18 cellular contexts compared by ENCODE assay signal in the genomic region with DNA sequence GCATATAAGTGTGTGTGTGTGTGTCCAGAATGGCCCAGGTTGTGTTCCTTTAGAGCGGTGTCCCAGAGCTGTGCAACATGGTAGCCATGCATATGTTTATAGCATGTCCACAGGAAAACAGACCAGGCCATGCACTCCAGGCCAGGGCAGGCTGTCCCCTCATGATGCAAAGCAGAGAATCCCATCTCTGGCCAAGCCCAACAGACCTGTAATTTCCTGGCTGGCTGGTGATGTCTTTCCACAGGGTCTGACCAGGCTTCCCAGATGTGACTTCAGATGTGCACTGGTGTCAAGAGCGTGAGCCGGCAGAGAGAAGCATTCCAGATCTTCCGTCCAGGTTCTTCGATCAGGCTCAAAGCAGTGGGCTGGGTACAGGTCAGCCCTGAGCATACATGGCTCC. TPM values are rescaled to one million over a fixed set of nuclear protein-coding genes. Genes with fewer than 3 reads are reported as not detected.
A peak's percentile ranks its signal among the peaks of the same experiment; 100 is the strongest.
DNase-seq lines count a peak whose midpoint lies in the region; ATAC-seq, FAIRE-seq and TF ChIP-seq lines count a peak whose summit lies in the region.
"Had no signal": no experiment of that assay in that cellular context is flagged by ENCODE, and none has a peak within 500 bp of the region (broad histone marks: within the 10 kb centered on the region; RNA-seq: fewer than 3 reads in every experiment).

No MANE protein-coding gene starts in this region.

- no peak overlapping the region for H2AK5ac ChIP-seq in H1 (ENCODE audit: low read depth, low read length)

- H2AFZ ChIP-seq in H1 (ENCODE audit: low read length), result no peak overlapping the region

- no peak for FAIRE-seq in H1 (lab: Jason Lieb, UNC)
- no peak for FAIRE-seq in small intestine (lab: Jason Lieb, UNC)
- FAIRE-seq: G401.6, GM12878, K562 had no signal

- 97% methylated on average over 5 of the region's 5 CpGs; no CpG with 5 or more reads in 1 of the 2 experiments for WGBS in H1 (ENCODE audit: extremely low coverage in 1 of 2, insufficient coverage in 1 of 2, insufficient read length in 1 of 2, insufficient replicate concordance in 2 of 2, low coverage in 1 of 2, low lambda C conversion rate in 2 of 2, missing lambda C conversion rate in 1 of 2), 2 experiments
- 79 to 94% (median 87%) methylated on average over 5 of the region's 5 CpGs for WGBS in small intestine, 3 donors

- H3K18ac ChIP-seq in H1 (ENCODE audit: extremely low read depth, low read length), result no peak overlapping the region

- intact Hi-C loops in activated CD8-positive, alpha-beta T cell treated with anti-CD3 and anti-CD28 coated beads for 36 hours (cut with micrococcal nuclease), result no loop called here

- H3K4me1 ChIP-seq in HEK293 (ENCODE audit: control insufficient read depth, insufficient read depth, low read length) (no peaks in the 10 kb centered on the region; the same call in 1 of the 2 replicates), H1 (replicated peaks in 1 of 4; ENCODE audit: control insufficient read depth in 3 of 4, insufficient read depth in 4 of 4, low read length in 3 of 4) (peaks cover 0 to 10% (median 0%) of the 10 kb centered on the region in 4 experiments; a peak in 3 of 7 replicates), small intestine (ENCODE audit: control insufficient read depth in 2 of 2, insufficient read depth in 1 of 2, low read depth in 1 of 2, low read length in 1 of 2) (peaks cover 17% of the 10 kb centered on the region in 2 donors)

- H3K4me1 Mint-ChIP-seq in activated CD8-positive, alpha-beta T cell treated with anti-CD3 and anti-CD28 coated beads, Interleukin-2, amount 10 ng/mL, durations not matched to agents 7 days and 5 days (ENCODE audit: low read depth), result peaks cover 72% of the 10 kb centered on the region
- peaks cover 78% of the 10 kb centered on the region for H3K4me1 Mint-ChIP-seq in activated CD8-positive, alpha-beta T cell treated with anti-CD3 and anti-CD28 coated beads for 36 hours (ENCODE audit: low read depth)

- H2BK12ac ChIP-seq in H1 (ENCODE audit: low read depth, low read length), result peak overlapping the region; percentile 63; the same call in 1 of the 2 replicates

- H3K27ac Mint-ChIP-seq in activated CD8-positive, alpha-beta T cell treated with anti-CD3 and anti-CD28 coated beads, Interleukin-2, amount 10 ng/mL, durations not matched to agents 7 days and 5 days, result peak overlapping the region; percentile 18
- no peak overlapping the region for H3K27ac Mint-ChIP-seq in activated CD8-positive, alpha-beta T cell treated with anti-CD3 and anti-CD28 coated beads for 36 hours

- POLR2A ChIA-PET in activated CD8-positive, alpha-beta T cell treated with anti-CD3 and anti-CD28 coated beads, Interleukin-2, amount 10 ng/mL, durations not matched to agents 7 days and 5 days (lab: Charles Lee), result interaction anchor here (1.7 kb wide), 1 partner anchor 10 kb away, joined by 4 read pairs; no protein-coding TSS in a partner anchor
- POLR2A ChIA-PET in activated CD8-positive, alpha-beta T cell treated with anti-CD3 and anti-CD28 coated beads for 36 hours (lab: Charles Lee), result interaction anchor here (1.1 to 1.5 kb wide), 2 partner anchors 8 to 11 kb away, joined by 3 to 6 read pairs; no protein-coding TSS in a partner anchor
- POLR2A ChIA-PET in HEK293 (lab: Yijun Ruan, JAX) (interaction anchor here (0.9 to 1.2 kb wide), 2 partner anchors 21 to 40 kb away, joined by 3 read pairs; no protein-coding TSS in a partner anchor), H1 (lab: Charles Lee; ENCODE audit: partially characterized antibody) (no interaction called here)

- H4K20me1 ChIP-seq in H1 (replicated peaks in 1 of 2; ENCODE audit: control insufficient read depth in 1 of 2, insufficient read depth in 2 of 2, low read length in 2 of 2), result peaks cover 0 to 2% of the 10 kb centered on the region in 2 experiments

- H3K4me2 ChIP-seq in H1 (ENCODE audit: insufficient read depth in 1 of 2, low read depth in 2 of 2, low read length in 2 of 2), result no peak overlapping the region

- no peak overlapping the region for H4K5ac ChIP-seq in H1 (ENCODE audit: insufficient read length, low read depth, low read length)

- H3K23ac ChIP-seq in H1 (ENCODE audit: insufficient read length), result no peak overlapping the region

- H3K9me3 Mint-ChIP-seq in activated CD8-positive, alpha-beta T cell treated with anti-CD3 and anti-CD28 coated beads, Interleukin-2, amount 10 ng/mL, durations not matched to agents 7 days and 5 days (ENCODE audit: insufficient read depth), result no peaks in the 10 kb centered on the region
- no peaks in the 10 kb centered on the region for H3K9me3 Mint-ChIP-seq in activated CD8-positive, alpha-beta T cell treated with anti-CD3 and anti-CD28 coated beads for 36 hours

- H3K4me3 ChIP-seq in HEK293 (ENCODE audit: low read depth, low read length) (no peak overlapping the region), H1 (ENCODE audit: extremely low read depth in 1 of 4, insufficient read depth in 2 of 4, low read depth in 3 of 4, low read length in 4 of 4) (no peak overlapping the region), small intestine (ENCODE audit: low read depth in 1 of 2, low read length in 2 of 2) (no peak overlapping the region)
- H3K4me3 ChIP-seq: GM12878, K562 had no signal

- no peak for TF ChIP-seq RAD21 in H1 (IDR thresholded peaks at IDR 0.05 in 1 of 2, conservative IDR thresholded peaks at IDR 0.05 in 1 of 2; ENCODE audit: low read depth in 2 of 2, low read length in 2 of 2)

- H3K27ac ChIP-seq in HEK293 (ENCODE audit: extremely low read depth, low read depth, low read length) (no peak overlapping the region), H1 (ENCODE audit: low read depth, low read length) (no peak overlapping the region), small intestine (ENCODE audit: low read depth in 1 of 2, low read length in 1 of 2) (peak overlapping the region; percentile 22 to 58)

- peak overlapping the region; percentile 1; the same call in 1 of the 2 replicates for H4K8ac ChIP-seq in H1 (ENCODE audit: extremely low read depth, insufficient read depth, low read length)

- H3K4ac ChIP-seq in H1 (replicated peaks; ENCODE audit: insufficient read length, low read depth, low read length), result no peak overlapping the region

- H3K9me3 ChIP-seq in HEK293 (ENCODE audit: control insufficient read depth, insufficient read depth, low read depth, low read length) (no peaks in the 10 kb centered on the region), H1 (ENCODE audit: insufficient read depth in 2 of 2, low read depth in 1 of 2, low read length in 1 of 2) (no peaks in the 10 kb centered on the region), small intestine (ENCODE audit: control insufficient read depth, low read depth) (no peaks in the 10 kb centered on the region)

- no peaks in the 10 kb centered on the region for H3K79me1 ChIP-seq in H1 (ENCODE audit: low read depth, low read length)

- H4K91ac ChIP-seq in H1 (replicated peaks; ENCODE audit: insufficient read length, low read length), result no peak overlapping the region

- H2BK5ac ChIP-seq in H1 (ENCODE audit: low read depth, low read length), result 0 out of 2 replicates have a peak overlapping the region, but pooled peaks have one; percentile 52

- no peaks in the 10 kb centered on the region for H3K36me3 Mint-ChIP-seq in activated CD8-positive, alpha-beta T cell treated with anti-CD3 and anti-CD28 coated beads, Interleukin-2, amount 10 ng/mL, durations not matched to agents 7 days and 5 days (ENCODE audit: low read depth)
- H3K36me3 Mint-ChIP-seq in activated CD8-positive, alpha-beta T cell treated with anti-CD3 and anti-CD28 coated beads for 36 hours (ENCODE audit: low read depth), result no peaks in the 10 kb centered on the region

- no peak for ATAC-seq in activated CD8-positive, alpha-beta T cell treated with anti-CD3 and anti-CD28 coated beads, Interleukin-2, amount 10 ng/mL, durations not matched to agents 7 days and 5 days
- ATAC-seq in activated CD8-positive, alpha-beta T cell treated with anti-CD3 and anti-CD28 coated beads for 36 hours, result no peak
- ATAC-seq in HG02610 (IDR thresholded peaks at IDR 0.05; ENCODE audit: unreplicated experiment), result no peak
- ATAC-seq: GM12878, HCT116, K562 had no signal

- no peak overlapping the region for H3K9ac ChIP-seq in H1 (replicated peaks in 1 of 4; ENCODE audit: extremely low read depth in 1 of 4, low read depth in 3 of 4, low read length in 3 of 4)

- H3K56ac ChIP-seq in H1 (replicated peaks; ENCODE audit: insufficient read length, low read depth, low read length), result no peak overlapping the region

- no peak overlapping the region for H2BK15ac ChIP-seq in H1 (ENCODE audit: low read length)

- no peaks in the 10 kb centered on the region for H3K79me2 ChIP-seq in H1 (ENCODE audit: control insufficient read depth in 1 of 2, insufficient read depth in 2 of 2, low read length in 2 of 2)

- no peak for DNase-seq in activated CD8-positive, alpha-beta T cell treated with anti-CD3 and anti-CD28 coated beads, Interleukin-2, amount 10 ng/mL, durations not matched to agents 7 days and 5 days
- no peak for DNase-seq in activated CD8-positive, alpha-beta T cell treated with anti-CD3 and anti-CD28 coated beads for 36 hours
- DNase-seq in H1 (ENCODE audit: low read depth in 1 of 2, low spot score in 2 of 2), result no peak
- no peak for DNase-seq in small intestine
- no peak for DNase-seq in stimulated activated naive CD4-positive, alpha-beta T cell (lab: John Stamatoyannopoulos, UW)
- DNase-seq in DMS53 (lab: John Stamatoyannopoulos, UW), result no peak
- DNase-seq: 8988T, C1 segment of cervical spinal cord, DND-41, NCI-H1417 treated with DMSO at 0.1 percent for 48 hours, NCI-H1930, NCI-H526 treated with DMSO at 0.1 percent for 48 hours had no signal

- no peak overlapping the region for H2BK120ac ChIP-seq in H1 (replicated peaks; ENCODE audit: low read depth, low read length)

- H3K27me3 Mint-ChIP-seq in activated CD8-positive, alpha-beta T cell treated with anti-CD3 and anti-CD28 coated beads, Interleukin-2, amount 10 ng/mL, durations not matched to agents 7 days and 5 days (ENCODE audit: low read depth), result peaks cover 4% of the 10 kb centered on the region
- no peaks in the 10 kb centered on the region for H3K27me3 Mint-ChIP-seq in activated CD8-positive, alpha-beta T cell treated with anti-CD3 and anti-CD28 coated beads for 36 hours

- H3K14ac ChIP-seq in H1 (ENCODE audit: insufficient read length), result no peak overlapping the region

- H3K36me3 ChIP-seq in HEK293 (ENCODE audit: control insufficient read depth in 2 of 2, insufficient read depth in 1 of 2, low read length in 2 of 2) (no peaks in the 10 kb centered on the region), H1 (ENCODE audit: control insufficient read depth in 2 of 4, insufficient read depth in 4 of 4, low read length in 3 of 4) (no peaks in the 10 kb centered on the region), small intestine (ENCODE audit: control insufficient read depth in 2 of 2, insufficient read depth in 2 of 2, low read length in 2 of 2) (no peaks in the 10 kb centered on the region)

- H3K27me3 ChIP-seq in H1 (replicated peaks in 1 of 4; ENCODE audit: control insufficient read depth in 3 of 4, extremely low read depth in 1 of 4, insufficient read depth in 3 of 4, low read length in 3 of 4), result peaks cover under 1 to 4% (median 3%) of the 10 kb centered on the region in 4 experiments; a peak in 4 of 7 replicates
- H3K27me3 ChIP-seq in small intestine (ENCODE audit: control insufficient read depth in 2 of 2, insufficient read depth in 2 of 2, low read length in 2 of 2), result no peaks in the 10 kb centered on the region

- CTCF ChIA-PET in activated CD8-positive, alpha-beta T cell treated with anti-CD3 and anti-CD28 coated beads, Interleukin-2, amount 10 ng/mL, durations not matched to agents 7 days and 5 days (lab: Charles Lee), result interaction anchor here (1.1 to 12.9 kb wide), 3 partner anchors 8 to 54 kb away, joined by 4 to 111 read pairs (median 12); no protein-coding TSS in a partner anchor
- CTCF ChIA-PET in activated CD8-positive, alpha-beta T cell treated with anti-CD3 and anti-CD28 coated beads for 36 hours (lab: Charles Lee), result interaction anchor here (1.0 to 1.8 kb wide), 4 partner anchors 8 to 48 kb away, joined by 3 to 9 read pairs (median 4); no protein-coding TSS in a partner anchor
- CTCF ChIA-PET in HEK293 (lab: Yijun Ruan, JAX) (interaction anchor here (1.0 kb wide), 1 partner anchor 8 kb away, joined by 3 read pairs; no protein-coding TSS in a partner anchor), H1 (lab: Charles Lee; ENCODE audit: partially characterized antibody) (interaction anchor here (0.6 to 2.3 kb wide), 6 partner anchors 14 to 493 kb away, joined by 3 to 10 read pairs (median 4); no protein-coding TSS in a partner anchor)

- no peaks in the 10 kb centered on the region for H3K23me2 ChIP-seq in H1 (ENCODE audit: low read depth, low read length)

- TF ChIP-seq CTCF in activated CD8-positive, alpha-beta T cell treated with anti-CD3 and anti-CD28 coated beads for 36 hours (IDR thresholded peaks at IDR 0.05), result no peak
- no peak for TF ChIP-seq CTCF in HEK293 (tag by site-specific recombination; IDR thresholded peaks at IDR 0.05)
- no peak for TF ChIP-seq CTCF in H1 (IDR thresholded peaks at IDR 0.05; ENCODE audit: control extremely low read depth in 1 of 3, insufficient read depth in 1 of 3, low read depth in 1 of 3, low read length in 3 of 3)

- TF ChIP-seq EP300 in H1 (IDR thresholded peaks at IDR 0.05; ENCODE audit: borderline replicate concordance in 1 of 2, low read depth in 2 of 2, low read length in 2 of 2), result no peak

- H2BK20ac ChIP-seq in H1 (ENCODE audit: low read length), result no peak overlapping the region

- no peak overlapping the region for H3K4me3 Mint-ChIP-seq in activated CD8-positive, alpha-beta T cell treated with anti-CD3 and anti-CD28 coated beads, Interleukin-2, amount 10 ng/mL, durations not matched to agents 7 days and 5 days
- no peak overlapping the region for H3K4me3 Mint-ChIP-seq in activated CD8-positive, alpha-beta T cell treated with anti-CD3 and anti-CD28 coated beads for 36 hours

- no peak for TF ChIP-seq POLR2A in H1 (IDR thresholded peaks at IDR 0.05; ENCODE audit: control extremely low read depth in 1 of 2, low read depth in 2 of 2, low read length in 2 of 2)

RNA-seq across cellular contexts. Expression of a gene that starts 21.1 kb away (rescaled TPM):
- total RNA-seq in activated CD8-positive, alpha-beta T cell treated with anti-CD3 and anti-CD28 coated beads, Interleukin-2, amount 10 ng/mL, durations not matched to agents 7 days and 5 days, result 10 to 100 TPM; 93.4 to 97.8 TPM
- 10 to 100 TPM; 47.4 to 50.3 TPM for total RNA-seq in activated CD8-positive, alpha-beta T cell treated with anti-CD3 and anti-CD28 coated beads for 36 hours
- 6.8 and 8.5 TPM in 2 replicates for total RNA-seq in H1 (2021; fragmentation: NEBNext Ultra II Directional; extraction: Animal tissue kit (Norgen Biotek cat#: 25700))
- polyA plus RNA-seq in H1 (2011; rRNA removed) (4.7 and 5.7 TPM in 2 replicates), small intestine (10 to 100 TPM; 11.3 to 13.3 (median 11.4) TPM)
- polyA plus RNA-seq in H1 (2011; cell fraction: cytosol; rRNA removed), result 4.2 TPM
- 10.6 TPM for polyA plus RNA-seq in H1 (2011; cell fraction: nucleus; rRNA removed)
- 6.8 to 10.4 TPM (median 8.2 TPM) in 4 replicates for polyA plus RNA-seq in H1 (2012, experiment 1 of 2)
- polyA plus RNA-seq in H1 (2012, experiment 2 of 2), result 4.8 TPM
- polyA plus RNA-seq in H1 (2013, experiment 1 of 2), result 6.7 TPM
- polyA plus RNA-seq in H1 (2013, experiment 2 of 2), result 7.1 TPM
- polyA minus RNA-seq in H1 (2011; rRNA and poly(A)+ RNA removed), result 8.4 and 9.1 TPM in 2 replicates
- polyA minus RNA-seq in H1 (2011; cell fraction: cytosol; rRNA and poly(A)+ RNA removed), result 8.4 TPM
- 21.1 TPM for polyA minus RNA-seq in H1 (2011; cell fraction: nucleus; rRNA and poly(A)+ RNA removed)

Comparison
In these comparisons a context has a peak if more than half of its experiments do, and no peak if none do; other contexts are left out.
1. H3K27ac ChIP-seq: peak in small intestine (2 of 2); none in HEK293 (single experiment) and H1 (single experiment).